In the genomic region with DNA sequence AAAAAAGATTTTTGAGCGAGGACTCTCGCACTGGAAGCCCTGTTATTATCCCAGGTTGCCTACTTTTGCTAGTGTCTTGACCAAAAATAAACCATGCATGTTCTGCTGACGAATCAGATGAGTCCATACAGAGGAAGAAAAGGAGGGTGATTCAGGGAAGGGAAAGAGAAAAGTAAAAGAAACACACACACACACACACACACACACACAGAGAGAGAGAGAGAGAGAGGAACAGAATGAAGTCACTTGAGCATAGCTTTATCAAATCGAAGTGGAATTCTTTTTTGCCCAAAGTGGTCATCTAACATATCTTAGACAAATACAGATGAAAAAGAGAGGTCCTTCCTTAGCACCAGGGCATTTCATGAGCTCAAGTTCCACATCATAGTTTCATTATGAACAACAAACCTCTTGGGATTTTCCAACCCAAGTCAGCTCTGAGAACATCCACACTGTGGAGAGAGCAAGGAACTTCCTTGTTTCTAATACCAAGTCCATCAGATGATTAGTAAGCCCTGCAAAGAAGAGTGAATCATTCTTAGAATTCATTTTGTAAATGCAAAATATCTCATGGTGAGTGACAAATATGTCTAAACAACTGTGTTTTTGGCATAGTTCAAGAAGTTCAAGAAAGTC, we compare ENCODE assay signal across 11 cellular contexts. TPM values are rescaled to one million over a fixed set of nuclear protein-coding genes. Genes with fewer than 3 reads are reported as not detected.
A peak's percentile ranks its signal among the peaks of the same experiment; 100 is the strongest.
DNase-seq lines count a peak whose midpoint lies in the region; ATAC-seq, FAIRE-seq and TF ChIP-seq lines count a peak whose summit lies in the region.
"Had no signal": no experiment of that assay in that cellular context is flagged by ENCODE, and none has a peak within 500 bp of the region (broad histone marks: within the 10 kb centered on the region; RNA-seq: fewer than 3 reads in every experiment).

No MANE protein-coding gene starts in this region.

- ATAC-seq in HG03135 (IDR thresholded peaks at IDR 0.05; ENCODE audit: unreplicated experiment), result peak; percentile 65
- no peak for ATAC-seq in GM23338
- ATAC-seq: activated CD8-positive, alpha-beta memory T cell treated with anti-CD3 and anti-CD28 coated beads, Interleukin-2, amount 10 ng/mL, durations not matched to agents 7 days and 5 days had no signal

- no peak for TF ChIP-seq EP300 in esophagus muscularis mucosa (IDR thresholded peaks at IDR 0.05)

- POLR2A ChIA-PET in OCI-LY7 (lab: Charles Lee), result no interaction called here

- H3K9me3 Mint-ChIP-seq in GM23338, result no peaks in the 10 kb centered on the region

- H3F3A ChIP-seq in GM23338 (replicated peaks; ENCODE audit: low read depth), result no peaks in the 10 kb centered on the region

- no peak overlapping the region for H2AFZ ChIP-seq in GM23338
- H2AFZ ChIP-seq in OCI-LY7 (ENCODE audit: low read length), result no peak overlapping the region

- no peak overlapping the region for H3K4me2 ChIP-seq in GM23338
- H3K4me2 ChIP-seq in OCI-LY7 (ENCODE audit: low read length), result no peak overlapping the region

- H3K36me3 ChIP-seq in esophagus muscularis mucosa (no peaks in the 10 kb centered on the region), GM23338 (ENCODE audit: insufficient read depth) (no peaks in the 10 kb centered on the region), OCI-LY7 (ENCODE audit: insufficient read depth, low read length) (no peaks in the 10 kb centered on the region)

- H3K36me3 Mint-ChIP-seq in GM23338 (ENCODE audit: low read depth), result no peaks in the 10 kb centered on the region
- H3K36me3 Mint-ChIP-seq: activated CD8-positive, alpha-beta memory T cell treated with anti-CD3 and anti-CD28 coated beads, Interleukin-2, amount 10 ng/mL, durations not matched to agents 7 days and 5 days had no signal

- H3K9me3 ChIP-seq in esophagus muscularis mucosa, result no peaks in the 10 kb centered on the region
- H3K9me3 ChIP-seq in OCI-LY7 (ENCODE audit: low read length), result no peaks in the 10 kb centered on the region

- CTCF ChIA-PET in OCI-LY7 (lab: Charles Lee; ENCODE audit: unreplicated experiment), result no interaction called here

- TF ChIP-seq CTCF in esophagus muscularis mucosa (IDR thresholded peaks at IDR 0.05) (no peak), GM23338 (conservative IDR thresholded peaks at IDR 0.05; ENCODE audit: low read depth in 2 of 2) (no peak), OCI-LY7 (conservative IDR thresholded peaks at IDR 0.05; ENCODE audit: low read length) (no peak)

- H3K4me3 Mint-ChIP-seq in GM23338, result no peak overlapping the region
- H3K4me3 Mint-ChIP-seq: activated CD8-positive, alpha-beta memory T cell treated with anti-CD3 and anti-CD28 coated beads, Interleukin-2, amount 10 ng/mL, durations not matched to agents 7 days and 5 days had no signal

- peak; percentile 81 for FAIRE-seq in GM19239 (lab: Jason Lieb, UNC)

- H3K4me3 ChIP-seq in esophagus muscularis mucosa, result no peak overlapping the region
- H3K4me3 ChIP-seq in GM23338, result no peak overlapping the region
- H3K4me3 ChIP-seq in OCI-LY7 (ENCODE audit: low read depth, low read length, poor library complexity, severe bottlenecking), result no peak overlapping the region

- H3K9me2 ChIP-seq in GM23338 (ENCODE audit: insufficient read depth), result 0 out of 2 replicates have a peak, but pooled peaks cover 6% of the 10 kb centered on the region
- H3K9me2 ChIP-seq in OCI-LY7 (ENCODE audit: insufficient read depth, low read length), result no peaks in the 10 kb centered on the region

- H3K79me2 ChIP-seq in GM23338 (replicated peaks; ENCODE audit: insufficient read depth) (no peaks in the 10 kb centered on the region), OCI-LY7 (ENCODE audit: insufficient read depth, low read depth, low read length) (no peaks in the 10 kb centered on the region)

- H3K4me1 ChIP-seq in esophagus muscularis mucosa (no peaks in the 10 kb centered on the region), GM23338 (ENCODE audit: insufficient read depth) (no peaks in the 10 kb centered on the region), OCI-LY7 (ENCODE audit: insufficient read depth, low read length, poor library complexity, severe bottlenecking) (no peaks in the 10 kb centered on the region)

- H3K27ac Mint-ChIP-seq in GM23338, result no peak overlapping the region
- H3K27ac Mint-ChIP-seq: activated CD8-positive, alpha-beta memory T cell treated with anti-CD3 and anti-CD28 coated beads, Interleukin-2, amount 10 ng/mL, durations not matched to agents 7 days and 5 days had no signal

- TF ChIP-seq POLR2A in esophagus muscularis mucosa (IDR thresholded peaks at IDR 0.05; ENCODE audit: low read depth), result no peak

- DNase-seq in AG20443 (ENCODE audit: low spot score), result peak; percentile 61
- DNase-seq in GM19239 (ENCODE audit: insufficient read length, low spot score), result no peak
- peak; percentile 29 for DNase-seq in esophagus muscularis mucosa (ENCODE audit: extremely low spot score)
- DNase-seq in GM23338 (ENCODE audit: low spot score), result no peak
- no peak for DNase-seq in OCI-LY7 (ENCODE audit: low spot score)
- DNase-seq in posterior cingulate gyrus, result no peak
- no peak for DNase-seq in stimulated activated CD4-positive, alpha-beta T cell treated with anti-CD3 and anti-CD28 coated beads, Interleukin-2, amount 100 ng/mL, for 48 hours
- DNase-seq: activated CD8-positive, alpha-beta memory T cell treated with anti-CD3 and anti-CD28 coated beads, Interleukin-2, amount 10 ng/mL, durations not matched to agents 7 days and 5 days; DMS153; NCI-H1092 had no signal

- intact Hi-C loops in esophagus muscularis mucosa (cut with DNase I) (no loop called here), OCI-LY7 (cut with micrococcal nuclease; ENCODE audit: unreplicated experiment) (no loop called here), posterior cingulate gyrus (cut with DNase I) (no loop called here)

- H3K27ac ChIP-seq in esophagus muscularis mucosa (replicated peaks in 1 of 4) (no peak overlapping the region), GM23338 (ENCODE audit: low read depth) (no peak overlapping the region), OCI-LY7 (ENCODE audit: low read depth, low read length, poor library complexity, severe bottlenecking) (no peak overlapping the region)

- no peaks in the 10 kb centered on the region for H3K4me1 Mint-ChIP-seq in GM23338

- H3K27me3 Mint-ChIP-seq in GM23338 (ENCODE audit: insufficient read depth, low read depth, poor library complexity), result peaks cover 1% of the 10 kb centered on the region

- H4K20me1 ChIP-seq in GM23338 (replicated peaks; ENCODE audit: insufficient read depth) (no peaks in the 10 kb centered on the region), OCI-LY7 (ENCODE audit: insufficient read depth, low read length) (no peaks in the 10 kb centered on the region)

- WGBS in esophagus muscularis mucosa, result 87% methylated on average over 4 of the region's 4 CpGs

- H3K27me3 ChIP-seq in esophagus muscularis mucosa (no peaks in the 10 kb centered on the region), GM23338 (ENCODE audit: insufficient read depth) (no peaks in the 10 kb centered on the region)

- BruUV-seq in OCI-LY7 (replicated peaks; lab: Mats Ljungman, UMichigan), result no TSS peak

TF ChIP-seq in GM23338, 12 proteins besides CTCF, POLR2A, EP300 and RAD21 (continues in another document):
- TF ChIP-seq EZH2 (IDR thresholded peaks at IDR 0.05; ENCODE audit: low read depth, unreplicated experiment) (no peak), EZH2phosphoT487 (IDR thresholded peaks at IDR 0.05; ENCODE audit: unreplicated experiment) (no peak)
- TF ChIP-seq, protein P1, sequence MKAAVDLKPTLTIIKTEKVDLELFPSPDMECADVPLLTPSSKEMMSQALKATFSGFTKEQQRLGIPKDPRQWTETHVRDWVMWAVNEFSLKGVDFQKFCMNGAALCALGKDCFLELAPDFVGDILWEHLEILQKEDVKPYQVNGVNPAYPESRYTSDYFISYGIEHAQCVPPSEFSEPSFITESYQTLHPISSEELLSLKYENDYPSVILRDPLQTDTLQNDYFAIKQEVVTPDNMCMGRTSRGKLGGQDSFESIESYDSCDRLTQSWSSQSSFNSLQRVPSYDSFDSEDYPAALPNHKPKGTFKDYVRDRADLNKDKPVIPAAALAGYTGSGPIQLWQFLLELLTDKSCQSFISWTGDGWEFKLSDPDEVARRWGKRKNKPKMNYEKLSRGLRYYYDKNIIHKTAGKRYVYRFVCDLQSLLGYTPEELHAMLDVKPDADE (IDR thresholded peaks at IDR 0.05), result no peak

RNA-seq across cellular contexts. Expression of a gene that starts 7.7 kb away (rescaled TPM):
- total RNA-seq in esophagus muscularis mucosa (not detected), OCI-LY7 (2022) (not detected in 2 replicates)
- total RNA-seq in GM23338 (2014; rRNA removed; shearing (Covaris generic)), result not detected in 2 replicates
- not detected in 2 replicates for polyA plus RNA-seq in GM23338 (2016; fragmentation: Nextera tagmentation; extraction: Ambion mirVana)
- not detected in 2 replicates for total RNA-seq in OCI-LY7 (2014; rRNA removed; shearing (Covaris generic))
- total RNA-seq: activated CD8-positive, alpha-beta memory T cell treated with anti-CD3 and anti-CD28 coated beads, Interleukin-2, amount 10 ng/mL, durations not matched to agents 7 days and 5 days had no signal

RNA-seq across cellular contexts. Expression of a gene that starts 39.1 kb away (rescaled TPM):
- total RNA-seq in esophagus muscularis mucosa, result 1 to 10 TPM in 3 of 4 donors, under 1 TPM in 1; 0.32 to 7.5 (median 1.3) TPM
- not detected in 2 replicates for total RNA-seq in GM23338 (2014; rRNA removed; shearing (Covaris generic))
- polyA plus RNA-seq in GM23338 (2016; fragmentation: Nextera tagmentation; extraction: Ambion mirVana), result 0.68 TPM in 1 of 2 replicates, not detected in the other
- not detected in 2 replicates for total RNA-seq in OCI-LY7 (2014; rRNA removed; shearing (Covaris generic))
- not detected in 2 replicates for total RNA-seq in OCI-LY7 (2022)
- total RNA-seq: activated CD8-positive, alpha-beta memory T cell treated with anti-CD3 and anti-CD28 coated beads, Interleukin-2, amount 10 ng/mL, durations not matched to agents 7 days and 5 days had no signal

Comparison
In these comparisons a context has a peak if more than half of its experiments do, and no peak if none do; other contexts are left out.
1. DNase-seq: peak in AG20443 (single experiment) and esophagus muscularis mucosa (single experiment); none in GM19239 (single experiment), GM23338 (single experiment), OCI-LY7 (single experiment), posterior cingulate gyrus (0 of 10) and stimulated activated CD4-positive, alpha-beta T cell treated with anti-CD3 and anti-CD28 coated beads, Interleukin-2, amount 100 ng/mL, for 48 hours (0 of 2).